8 cellular contexts compared by ENCODE assay signal in the genomic region with DNA sequence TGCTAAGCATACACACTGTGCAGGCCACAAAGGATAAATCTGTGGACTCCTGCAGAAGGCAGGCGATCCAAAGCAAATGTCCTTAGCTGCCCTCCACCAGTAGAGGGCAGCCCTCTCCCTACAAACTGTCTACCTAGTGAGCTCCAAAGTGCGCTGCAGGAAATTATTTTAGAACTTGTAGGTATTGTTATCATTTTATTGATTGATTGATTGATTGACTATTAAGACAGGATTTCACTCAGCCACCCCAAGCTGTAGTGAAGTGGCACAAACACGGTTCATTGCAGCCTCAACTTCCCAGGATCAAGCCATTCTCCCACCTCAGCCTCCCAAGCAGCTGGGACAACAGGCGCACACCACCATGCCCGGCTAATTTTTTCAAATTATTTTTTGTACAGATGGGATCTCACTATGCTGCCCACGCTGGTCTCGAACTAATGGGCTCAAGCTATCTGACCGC. TPM values are rescaled to one million over a fixed set of nuclear protein-coding genes. Genes with fewer than 3 reads are reported as not detected.
DNase-seq lines count a peak whose midpoint lies in the region; ATAC-seq, FAIRE-seq and TF ChIP-seq lines count a peak whose summit lies in the region.

No MANE protein-coding gene starts in this region.

- no peaks in the 10 kb centered on the region for H3K27me3 ChIP-seq in KMS-11 (ENCODE audit: insufficient read depth, low read depth)
- peaks cover 3% of the 10 kb centered on the region for H3K27me3 ChIP-seq in osteoblast (ENCODE audit: insufficient read depth, low read length)
- H3K27me3 ChIP-seq in transverse colon: no peaks in the 10 kb centered on the region

- in situ Hi-C loops in transverse colon (cut with MboI; ENCODE audit: low pct_ligation_motif_present in 1 of 4, low pct_unique_long_range_greater_than_20kb in 1 of 4, low sequenced_read_pairs in 3 of 4): loop anchor here (5.0 to 25.0 kb wide), 8 partner anchors 312 to 898 kb away; partner anchors contain the start of gene MTMR6 (in 1 of the 4)

- TF ChIP-seq EP300 in transverse colon (IDR thresholded peaks at IDR 0.05; ENCODE audit: low read depth): no peak

- H4K20me1 ChIP-seq in KMS-11 (ENCODE audit: insufficient read depth): no peaks in the 10 kb centered on the region
- no peaks in the 10 kb centered on the region for H4K20me1 ChIP-seq in osteoblast (ENCODE audit: insufficient read depth, low read length)

- H2AFZ ChIP-seq in KMS-11 (ENCODE audit: low read depth) (no peak overlapping the region), osteoblast (ENCODE audit: low read length) (no peak overlapping the region)

- no peak for TF ChIP-seq POLR2A in transverse colon (IDR thresholded peaks at IDR 0.05)

- 55% methylated on average over 7 to 8 of the region's 8 CpGs for WGBS in transverse colon (ENCODE audit: low coverage in 1 of 2), 2 donors

- peak; percentile 96 for TF ChIP-seq CTCF in AG09319 (IDR thresholded peaks at IDR 0.05; ENCODE audit: low read depth, low read length)
- TF ChIP-seq CTCF in KMS-11 (conservative IDR thresholded peaks at IDR 0.05; ENCODE audit: low read depth, low read length): peak; percentile 83
- TF ChIP-seq CTCF in osteoblast (IDR thresholded peaks at IDR 0.05; ENCODE audit: extremely low read depth, low read depth, low read length): peak; percentile 96
- peak; percentile 74 to 96 (median 90) for TF ChIP-seq CTCF in transverse colon (IDR thresholded peaks at IDR 0.05)

- H3K27ac ChIP-seq in KMS-11 (no peak overlapping the region), osteoblast (ENCODE audit: low read depth, low read length) (no peak overlapping the region), transverse colon (no peak overlapping the region)

- H3K36me3 ChIP-seq in KMS-11 (ENCODE audit: insufficient read depth) (no peaks in the 10 kb centered on the region), osteoblast (ENCODE audit: insufficient read depth, low read length) (no peaks in the 10 kb centered on the region), transverse colon (no peaks in the 10 kb centered on the region)

- DNase-seq in AG09319 (ENCODE audit: extremely low read depth, low read depth) (peak; percentile 23), RCC 7860 (ENCODE audit: low spot score) (peak; percentile 34), activated T-helper 1 cell treated with Interleukin-2 at 50 U/mL for 16 hours (ENCODE audit: low read depth) (peak; percentile 47), fibroblast of the conjunctiva (ENCODE audit: low read depth) (peak; percentile 59), osteoblast (ENCODE audit: insufficient read length, low spot score, missing footprints) (no peak), transverse colon (peak; percentile 72)

- no peak overlapping the region for H3K4me3 ChIP-seq in KMS-11 (IDR thresholded peaks at IDR 0.05; ENCODE audit: insufficient read depth, low read depth, low read length)
- H3K4me3 ChIP-seq in osteoblast (ENCODE audit: insufficient read depth, low read length): no peak overlapping the region
- H3K4me3 ChIP-seq in transverse colon: no peak overlapping the region

- H3K4me1 ChIP-seq in KMS-11 (ENCODE audit: low read depth, poor library complexity, severe bottlenecking) (no peaks in the 10 kb centered on the region), osteoblast (ENCODE audit: insufficient read depth, low read length) (peaks cover 5% of the 10 kb centered on the region), transverse colon (peaks cover 3 to 9% (median 9%) of the 10 kb centered on the region in 4 donors)

- no peaks in the 10 kb centered on the region for H3K79me2 ChIP-seq in KMS-11 (ENCODE audit: insufficient read depth, low read depth)
- no peaks in the 10 kb centered on the region for H3K79me2 ChIP-seq in osteoblast (ENCODE audit: insufficient read depth, low read length)

- peak; percentile 47 for ATAC-seq in GM18907 (IDR thresholded peaks at IDR 0.05; ENCODE audit: unreplicated experiment)

- no peak overlapping the region for H3K9ac ChIP-seq in KMS-11

- H3K9me3 ChIP-seq in osteoblast (ENCODE audit: low read depth, low read length) (no peaks in the 10 kb centered on the region), transverse colon (no peaks in the 10 kb centered on the region)

- FAIRE-seq in RCC 7860 (lab: Jason Lieb, UNC): no peak

- no peak overlapping the region for H3K4me2 ChIP-seq in KMS-11
- no peak overlapping the region for H3K4me2 ChIP-seq in osteoblast (ENCODE audit: insufficient read depth, low read length)

- intact Hi-C loops in transverse colon (cut with DNase I; ENCODE audit: low total_unique reads): loop anchor here (5.0 to 10.0 kb wide), 2 partner anchors 310 to 512 kb away; no protein-coding TSS in a partner anchor

RNA-seq across cellular contexts. Expression of gene RNF6, which starts 37.3 kb away (rescaled TPM):
- 38.9 and 52.5 TPM in 2 replicates for total RNA-seq in osteoblast
- total RNA-seq in transverse colon: 10 to 100 TPM; 10.1 to 26.4 (median 24.5) TPM
